Comparison of ENCODE assay signal across 17 cellular contexts in the genomic region with DNA sequence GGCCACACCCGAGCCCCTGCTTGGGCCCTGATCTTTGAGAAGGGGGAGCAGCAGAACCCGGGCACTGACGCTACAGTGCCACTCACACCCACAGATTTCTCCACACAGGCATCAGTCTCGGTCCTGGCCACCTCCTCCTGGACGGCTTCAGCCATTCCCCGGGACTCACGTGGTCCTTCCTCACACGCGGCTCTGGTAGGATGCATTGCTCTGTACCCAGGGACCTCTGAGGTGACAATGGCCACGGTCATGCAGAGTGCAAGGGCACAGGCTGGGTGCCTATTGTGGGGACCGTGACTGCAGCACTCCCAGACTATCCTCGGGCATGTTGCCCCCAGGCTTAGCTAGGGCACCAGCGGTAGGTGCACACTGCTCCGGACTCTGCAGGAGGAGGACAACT. TPM values are rescaled to one million over a fixed set of nuclear protein-coding genes. Genes with fewer than 3 reads are reported as not detected.
A peak's percentile ranks its signal among the peaks of the same experiment; 100 is the strongest.
DNase-seq lines count a peak whose midpoint lies in the region; ATAC-seq and TF ChIP-seq lines count a peak whose summit lies in the region.
"Had no signal": no experiment of that assay in that cellular context is flagged by ENCODE, and none has a peak within 500 bp of the region (broad histone marks: within the 10 kb centered on the region; RNA-seq: fewer than 3 reads in every experiment).

No MANE protein-coding gene starts in this region.

- POLR2A ChIA-PET in HCT116 (lab: Charles Lee): no interaction called here
- POLR2A ChIA-PET in WTC11 (lab: Charles Lee): no interaction called here

- H3K4me1 ChIP-seq in HCT116 (ENCODE audit: control insufficient read depth in 1 of 2, insufficient read depth in 2 of 2, low read length in 2 of 2) (no peaks in the 10 kb centered on the region), upper lobe of right lung (no peaks in the 10 kb centered on the region)
- H3K4me1 ChIP-seq: A549, BE2C had no signal

- H3K4me3 ChIP-seq in HCT116 (replicated peaks in 1 of 2; ENCODE audit: low read depth in 1 of 2, low read length in 2 of 2): no peak overlapping the region
- H3K4me3 ChIP-seq in upper lobe of right lung: no peak overlapping the region
- H3K4me3 ChIP-seq: A549 had no signal

- H3K9me3 Mint-ChIP-seq in WTC11: no peaks in the 10 kb centered on the region
- no peaks in the 10 kb centered on the region for H3K9me3 Mint-ChIP-seq in natural killer cell treated with Interleukin-12 subunit alpha and Interleukin-12 subunit beta and Interleukin-15 and Interleukin-18, amount 100 ng/mL, for 72 hours

- H3K4me2 ChIP-seq in HCT116 (ENCODE audit: low read length): no peak overlapping the region
- H3K4me2 ChIP-seq: A549 had no signal

- H3K27ac ChIP-seq in HCT116 (ENCODE audit: low read depth, low read length): no peak overlapping the region
- H3K27ac ChIP-seq in upper lobe of right lung: no peak overlapping the region
- H3K27ac ChIP-seq: A549, C4-2B had no signal

- TF ChIP-seq CTCF in HCT116 (IDR thresholded peaks at IDR 0.05 in 2 of 3, conservative IDR thresholded peaks at IDR 0.05 in 1 of 3; ENCODE audit: borderline replicate concordance in 1 of 3, insufficient read depth in 1 of 3, low read depth in 2 of 3, low read length in 2 of 3): no peak
- no peak for TF ChIP-seq CTCF in WTC11 (IDR thresholded peaks at IDR 0.05)
- no peak for TF ChIP-seq CTCF in upper lobe of right lung (IDR thresholded peaks at IDR 0.05)

- peak; percentile 16; the same call in 1 of the 2 replicates for ATAC-seq in HCT116
- ATAC-seq in WTC11: 0 out of 2 replicates have a peak, but pooled peaks have one; percentile 10
- peak; percentile 21 to 55 for ATAC-seq in natural killer cell treated with Interleukin-12 subunit alpha and Interleukin-12 subunit beta and Interleukin-15 and Interleukin-18, amount 100 ng/mL, for 72 hours
- ATAC-seq in upper lobe of right lung: peak; percentile 32
- no peak for ATAC-seq in HG03521 (IDR thresholded peaks at IDR 0.05; ENCODE audit: unreplicated experiment)
- ATAC-seq in HG02642 (IDR thresholded peaks at IDR 0.05; ENCODE audit: poor library complexity, unreplicated experiment): no peak
- ATAC-seq: CD8-positive, alpha-beta T cell had no signal

- H3K4me1 Mint-ChIP-seq in WTC11: peaks cover 13% of the 10 kb centered on the region
- no peaks in the 10 kb centered on the region for H3K4me1 Mint-ChIP-seq in natural killer cell treated with Interleukin-12 subunit alpha and Interleukin-12 subunit beta and Interleukin-15 and Interleukin-18, amount 100 ng/mL, for 72 hours (ENCODE audit: low read depth in 2 of 2)

- no peaks in the 10 kb centered on the region for H3K27me3 Mint-ChIP-seq in WTC11 (ENCODE audit: low read depth)
- peaks cover 0 to 2% of the 10 kb centered on the region in 2 donors for H3K27me3 Mint-ChIP-seq in natural killer cell treated with Interleukin-12 subunit alpha and Interleukin-12 subunit beta and Interleukin-15 and Interleukin-18, amount 100 ng/mL, for 72 hours

- no peak overlapping the region for H2AFZ ChIP-seq in HCT116 (ENCODE audit: low read depth, low read length, poor library complexity, severe bottlenecking)

- intact Hi-C loops in HCT116 (cut with micrococcal nuclease) (no loop called here), upper lobe of right lung (cut with DNase I) (no loop called here)

- DNase-seq in HCT116 (ENCODE audit: low read depth, low spot score): no peak
- DNase-seq in WTC11 (ENCODE audit: low spot score): no peak
- DNase-seq in natural killer cell treated with Interleukin-12 subunit alpha and Interleukin-12 subunit beta and Interleukin-15 and Interleukin-18, amount 100 ng/mL, for 72 hours (ENCODE audit: low spot score): no peak
- no peak for DNase-seq in upper lobe of right lung
- DNase-seq in NCI-H510A treated with DMSO at 0.1 percent for 48 hours (lab: John Stamatoyannopoulos, UW): no peak
- DNase-seq: BE2C; CD8-positive, alpha-beta T cell; COR-L47; DMS153; DMS79 treated with DMSO at 0.1 percent for 48 hours; GDM1; GOT3; HCEC 1CT had no signal

- no peak overlapping the region for H3K4me3 Mint-ChIP-seq in WTC11
- no peak overlapping the region for H3K4me3 Mint-ChIP-seq in natural killer cell treated with Interleukin-12 subunit alpha and Interleukin-12 subunit beta and Interleukin-15 and Interleukin-18, amount 100 ng/mL, for 72 hours
- H3K4me3 Mint-ChIP-seq: CD8-positive, alpha-beta T cell had no signal

- H3K9ac ChIP-seq in HCT116 (ENCODE audit: low read length): no peak overlapping the region

- H3K36me3 Mint-ChIP-seq in WTC11: no peaks in the 10 kb centered on the region
- H3K36me3 Mint-ChIP-seq in natural killer cell treated with Interleukin-12 subunit alpha and Interleukin-12 subunit beta and Interleukin-15 and Interleukin-18, amount 100 ng/mL, for 72 hours: no peaks in the 10 kb centered on the region
- H3K36me3 Mint-ChIP-seq: CD8-positive, alpha-beta T cell had no signal

- no peaks in the 10 kb centered on the region for H3K79me2 ChIP-seq in HCT116 (ENCODE audit: insufficient read depth, low read length)

- H3K27ac Mint-ChIP-seq in WTC11: no peak overlapping the region
- H3K27ac Mint-ChIP-seq in natural killer cell treated with Interleukin-12 subunit alpha and Interleukin-12 subunit beta and Interleukin-15 and Interleukin-18, amount 100 ng/mL, for 72 hours: no peak overlapping the region
- H3K27ac Mint-ChIP-seq: CD8-positive, alpha-beta T cell had no signal

- no peak for TF ChIP-seq RAD21 in HCT116 (IDR thresholded peaks at IDR 0.05; ENCODE audit: low read depth)

- BruUV-seq in HCT116 (replicated peaks; lab: Mats Ljungman, UMichigan): no TSS peak

- CTCF ChIA-PET in HCT116 (lab: Charles Lee): no interaction called here
- CTCF ChIA-PET in WTC11 (lab: Charles Lee): interaction anchor here (1.8 to 1.9 kb wide), 2 partner anchors 11 to 56 kb away, joined by 6 to 8 read pairs; no protein-coding TSS in a partner anchor

- no peak for TF ChIP-seq POLR2A in HCT116 (IDR thresholded peaks at IDR 0.05; ENCODE audit: borderline replicate concordance, extremely low read depth, insufficient read depth, insufficient read length)

- H3K9me2 ChIP-seq in HCT116 (ENCODE audit: insufficient read depth): no peaks in the 10 kb centered on the region

- H3K27me3 ChIP-seq in HCT116 (ENCODE audit: insufficient read depth, low read length) (no peaks in the 10 kb centered on the region), upper lobe of right lung (no peaks in the 10 kb centered on the region)
- H3K27me3 ChIP-seq: BE2C had no signal

- H3K9me3 ChIP-seq in HCT116 (ENCODE audit: control insufficient read depth in 1 of 2, insufficient read depth in 1 of 2, low read depth in 1 of 2, low read length in 2 of 2): no peaks in the 10 kb centered on the region
- H3K9me3 ChIP-seq in upper lobe of right lung: peaks cover 3% of the 10 kb centered on the region
- H3K9me3 ChIP-seq: BE2C had no signal

- RAD21 ChIA-PET in HCT116 (lab: Charles Lee; ENCODE audit: low non-redundant PET in 1 of 2, low total read pairs in 2 of 2, uncharacterized antibody in 2 of 2, unreplicated experiment in 2 of 2): no interaction called here

- H3K36me3 ChIP-seq in HCT116 (ENCODE audit: control insufficient read depth in 1 of 2, insufficient read depth in 2 of 2, low read length in 2 of 2) (no peaks in the 10 kb centered on the region), upper lobe of right lung (no peaks in the 10 kb centered on the region)
- H3K36me3 ChIP-seq: BE2C had no signal

- H4K20me1 ChIP-seq in HCT116 (ENCODE audit: insufficient read depth): no peaks in the 10 kb centered on the region

TF ChIP-seq in HCT116, 20 proteins besides CTCF, POLR2A, EP300 and RAD21:
- TF ChIP-seq CBX3 (IDR thresholded peaks at IDR 0.05; ENCODE audit: low read depth): no peak
- no peak for TF ChIP-seq POLR2AphosphoS5 (IDR thresholded peaks at IDR 0.05; ENCODE audit: low read depth, low read length)
- no peak for TF ChIP-seq CEBPB (IDR thresholded peaks at IDR 0.05; ENCODE audit: low read depth)
- no peak for TF ChIP-seq EGR1 (IDR thresholded peaks at IDR 0.05; ENCODE audit: low read depth)
- no peak for TF ChIP-seq EZH2phosphoT487 (IDR thresholded peaks at IDR 0.05; ENCODE audit: borderline replicate concordance)
- TF ChIP-seq ZFX (IDR thresholded peaks at IDR 0.05): no peak
- TF ChIP-seq ZNF274 (IDR thresholded peaks at IDR 0.05; ENCODE audit: low read depth, low read length): no peak

TF ChIP-seq in WTC11, 78 proteins besides CTCF, POLR2A, EP300 and RAD21 (continues in another document):
- TF ChIP-seq, protein P1, sequence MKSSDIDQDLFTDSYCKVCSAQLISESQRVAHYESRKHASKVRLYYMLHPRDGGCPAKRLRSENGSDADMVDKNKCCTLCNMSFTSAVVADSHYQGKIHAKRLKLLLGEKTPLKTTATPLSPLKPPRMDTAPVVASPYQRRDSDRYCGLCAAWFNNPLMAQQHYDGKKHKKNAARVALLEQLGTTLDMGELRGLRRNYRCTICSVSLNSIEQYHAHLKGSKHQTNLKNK (CRISPR knock-in tag; IDR thresholded peaks at IDR 0.05): no peak
- TF ChIP-seq NR2C2 (CRISPR knock-in tag; IDR thresholded peaks at IDR 0.05): no peak
- TF ChIP-seq HMGA2 (CRISPR knock-in tag; IDR thresholded peaks at IDR 0.05): no peak
- TF ChIP-seq, protein P2, sequence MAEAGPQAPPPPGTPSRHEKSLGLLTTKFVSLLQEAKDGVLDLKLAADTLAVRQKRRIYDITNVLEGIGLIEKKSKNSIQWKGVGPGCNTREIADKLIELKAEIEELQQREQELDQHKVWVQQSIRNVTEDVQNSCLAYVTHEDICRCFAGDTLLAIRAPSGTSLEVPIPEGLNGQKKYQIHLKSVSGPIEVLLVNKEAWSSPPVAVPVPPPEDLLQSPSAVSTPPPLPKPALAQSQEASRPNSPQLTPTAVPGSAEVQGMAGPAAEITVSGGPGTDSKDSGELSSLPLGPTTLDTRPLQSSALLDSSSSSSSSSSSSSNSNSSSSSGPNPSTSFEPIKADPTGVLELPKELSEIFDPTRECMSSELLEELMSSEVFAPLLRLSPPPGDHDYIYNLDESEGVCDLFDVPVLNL (CRISPR knock-in tag; IDR thresholded peaks at IDR 0.05; ENCODE audit: borderline replicate concordance, low read depth): no peak
- no peak for TF ChIP-seq JUN (CRISPR knock-in tag; IDR thresholded peaks at IDR 0.05)
- TF ChIP-seq SOX15 (CRISPR knock-in tag; IDR thresholded peaks at IDR 0.05): no peak
- no peak for TF ChIP-seq GRHL2 (CRISPR knock-in tag; IDR thresholded peaks at IDR 0.05; ENCODE audit: insufficient replicate concordance, severe bottlenecking)

RNA-seq across cellular contexts. Expression of a gene that starts 11.8 kb away (rescaled TPM):
- total RNA-seq in HCT116 (2021; ENCODE audit: unreplicated experiment) (6.9 TPM), WTC11 (2021) (11.1 to 12.7 TPM (median 12.7 TPM) in 3 replicates), upper lobe of right lung (3.2 TPM)
- 1.5 and 2.1 TPM in 2 replicates for polyA plus RNA-seq in HCT116 (2012)
- total RNA-seq in natural killer cell treated with Interleukin-12 subunit alpha and Interleukin-12 subunit beta and Interleukin-15 and Interleukin-18, amount 100 ng/mL, for 72 hours: 1 to 10 TPM; 3.0 to 3.2 TPM

RNA-seq across cellular contexts. Expression of a gene that starts 13.7 kb away (rescaled TPM):
- 7.2 TPM for total RNA-seq in HCT116 (2021; ENCODE audit: unreplicated experiment)
- polyA plus RNA-seq in HCT116 (2012): 2.1 and 3.0 TPM in 2 replicates
- total RNA-seq in WTC11 (2021): 15.2 to 18.3 TPM (median 16.6 TPM) in 3 replicates
- 10 to 100 TPM; 10.5 to 11.0 TPM for total RNA-seq in natural killer cell treated with Interleukin-12 subunit alpha and Interleukin-12 subunit beta and Interleukin-15 and Interleukin-18, amount 100 ng/mL, for 72 hours
- 8.9 TPM for total RNA-seq in upper lobe of right lung

Comparison
In these comparisons a context has a peak if more than half of its experiments do, and no peak if none do; other contexts are left out.
1. ATAC-seq: peak in HCT116 (single experiment), WTC11 (single experiment), natural killer cell treated with Interleukin-12 subunit alpha and Interleukin-12 subunit beta and Interleukin-15 and Interleukin-18, amount 100 ng/mL, for 72 hours (2 of 2) and upper lobe of right lung (single experiment); none in HG03521 (single experiment) and HG02642 (single experiment).